ENCODE assay signal across 16 cellular contexts in the genomic region with DNA sequence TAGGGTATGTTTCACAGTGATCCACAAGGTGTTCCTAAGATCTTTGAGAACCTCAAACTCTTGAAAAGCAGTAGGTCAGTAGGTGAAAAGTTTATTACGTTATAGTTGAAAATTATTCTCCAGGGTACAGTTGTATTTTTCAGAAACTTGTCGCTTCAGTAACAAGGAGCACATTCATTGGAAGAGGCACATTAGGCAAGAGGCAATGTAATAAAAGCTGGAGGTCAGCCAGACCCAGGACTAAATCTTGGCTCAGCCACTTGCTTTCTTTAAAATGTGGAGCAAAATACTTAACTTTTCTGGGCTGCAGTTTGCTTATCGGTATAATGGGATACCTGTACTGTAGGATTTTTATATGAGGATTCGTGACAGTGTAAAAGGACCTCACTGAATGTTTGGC. TPM values are rescaled to one million over a fixed set of nuclear protein-coding genes. Genes with fewer than 3 reads are reported as not detected.
DNase-seq lines count a peak whose midpoint lies in the region; ATAC-seq and TF ChIP-seq lines count a peak whose summit lies in the region.
"Had no signal": no experiment of that assay in that cellular context is flagged by ENCODE, and none has a peak within 500 bp of the region (broad histone marks: within the 10 kb centered on the region; RNA-seq: fewer than 3 reads in every experiment).

No MANE protein-coding gene starts in this region.

- H3K4me3 Mint-ChIP-seq in endothelial cell (ENCODE audit: unreplicated experiment): no peak overlapping the region
- H3K4me3 Mint-ChIP-seq: activated T-cell treated with anti-CD3 and anti-CD28 coated beads, Interleukin-2, amount 50 U/mL, for 24 hours; T-helper 17 cell had no signal

- H3K36me3 ChIP-seq in BLaER1 treated with 17β-estradiol and CSF1 and Interleukin-3, amounts not matched to agents 10 nM and 100 nM: peaks cover 0 to 83% (median 63%) of the 10 kb centered on the region in 11 experiments; a peak in 20 of 22 replicates
- H3K36me3 ChIP-seq: thoracic aorta had no signal

- no peaks in the 10 kb centered on the region for H3K27me3 ChIP-seq in BLaER1 treated with 17β-estradiol and CSF1 and Interleukin-3, amounts not matched to agents 10 nM and 100 nM

- H3K9me3 Mint-ChIP-seq in endothelial cell (ENCODE audit: unreplicated experiment): no peaks in the 10 kb centered on the region
- H3K9me3 Mint-ChIP-seq: activated T-cell treated with anti-CD3 and anti-CD28 coated beads, Interleukin-2, amount 50 U/mL, for 24 hours had no signal

- TF ChIP-seq CTCF in foreskin fibroblast (IDR thresholded peaks at IDR 0.05; ENCODE audit: low read depth, low read length) (no peak), endothelial cell (IDR thresholded peaks at IDR 0.05; ENCODE audit: unreplicated experiment) (no peak)

- no peak overlapping the region for H3K4me3 ChIP-seq in BLaER1 treated with 17β-estradiol and CSF1 and Interleukin-3, amounts not matched to agents 10 nM and 100 nM
- H3K4me3 ChIP-seq in foreskin fibroblast (ENCODE audit: low read depth in 1 of 2, low read length in 2 of 2): no peak overlapping the region
- H3K4me3 ChIP-seq: GM12878, thoracic aorta had no signal

- peaks cover 0 to 63% (median 0%) of the 10 kb centered on the region in 11 experiments; a peak in 7 of 22 replicates for H4K20me1 ChIP-seq in BLaER1 treated with 17β-estradiol and CSF1 and Interleukin-3, amounts not matched to agents 10 nM and 100 nM

- peak overlapping the region in 6 of 11 experiments; percentile 25 to 98 (median 94); a peak in 8 of 22 replicates for H3K27ac ChIP-seq in BLaER1 treated with 17β-estradiol and CSF1 and Interleukin-3, amounts not matched to agents 10 nM and 100 nM
- H3K27ac ChIP-seq: thoracic aorta had no signal

- H3K9ac ChIP-seq in BLaER1 treated with 17β-estradiol and CSF1 and Interleukin-3, amounts not matched to agents 10 nM and 100 nM: no peak overlapping the region

- peak; percentile 48 for DNase-seq in amniotic epithelial cell (ENCODE audit: low read depth)
- DNase-seq in foreskin fibroblast: peak; percentile 64 to 84
- peak; percentile 57 for DNase-seq in pons (ENCODE audit: low spot score)
- DNase-seq in activated CD8-positive, alpha-beta memory T cell treated with anti-CD3 and anti-CD28 coated beads for 24 hours: no peak
- no peak for DNase-seq in activated CD8-positive, alpha-beta memory T cell treated with anti-CD3 and anti-CD28 coated beads, Interleukin-2, amount 50 U/mL, for 4 hours
- no peak for DNase-seq in endothelial cell (ENCODE audit: low spot score)
- DNase-seq: activated T-cell treated with anti-CD3 and anti-CD28 coated beads, Interleukin-2, amount 50 U/mL, for 24 hours; NCI-H1436; NCI-H526 treated with DMSO at 0.1 percent for 48 hours; RPMI8226; stimulated activated CD4-positive, alpha-beta T cell treated with anti-CD3 and anti-CD28 coated beads, Interleukin-12 subunit alpha, Interleukin-12 subunit beta, amount 100 ng/mL, for 4 hours; T-helper 17 cell had no signal

- ATAC-seq in GM21737 (IDR thresholded peaks at IDR 0.05; ENCODE audit: unreplicated experiment): no peak
- ATAC-seq: GM12878, T-helper 17 cell had no signal

- H3K9me3 ChIP-seq in BLaER1 treated with 17β-estradiol and CSF1 and Interleukin-3, amounts not matched to agents 10 nM and 100 nM (replicated peaks in 1 of 11): peaks cover 0 to 5% (median 0%) of the 10 kb centered on the region in 11 experiments; a peak in 1 of 22 replicates
- H3K9me3 ChIP-seq: thoracic aorta had no signal

- H3K4me2 ChIP-seq in BLaER1 treated with 17β-estradiol and CSF1 and Interleukin-3, amounts not matched to agents 10 nM and 100 nM: peak overlapping the region in 5 of 11 experiments; percentile 87 to 91 (median 88); a peak in 6 of 22 replicates

- H3K27me3 Mint-ChIP-seq in endothelial cell (ENCODE audit: unreplicated experiment): peaks cover 3% of the 10 kb centered on the region
- H3K27me3 Mint-ChIP-seq: activated T-cell treated with anti-CD3 and anti-CD28 coated beads, Interleukin-2, amount 50 U/mL, for 24 hours; T-helper 17 cell had no signal

- H3K27ac Mint-ChIP-seq in endothelial cell (ENCODE audit: unreplicated experiment): no peak overlapping the region
- H3K27ac Mint-ChIP-seq: activated T-cell treated with anti-CD3 and anti-CD28 coated beads, Interleukin-2, amount 50 U/mL, for 24 hours; T-helper 17 cell had no signal

- H3K36me3 Mint-ChIP-seq in endothelial cell (ENCODE audit: low read depth, unreplicated experiment): no peaks in the 10 kb centered on the region

- H3K4me1 ChIP-seq in BLaER1 treated with 17β-estradiol and CSF1 and Interleukin-3, amounts not matched to agents 10 nM and 100 nM: peaks cover 59 to 90% (median 74%) of the 10 kb centered on the region in 10 experiments

- H3K4me1 Mint-ChIP-seq in endothelial cell (ENCODE audit: unreplicated experiment): peaks cover 23% of the 10 kb centered on the region

RNA-seq across cellular contexts. Expression of gene TLE4, which starts 45.6 kb away (rescaled TPM):
- total RNA-seq in endothelial cell (ENCODE audit: unreplicated experiment): 88.4 TPM

Comparison
In these comparisons a context has a peak if more than half of its experiments do, and no peak if none do; other contexts are left out.
1. DNase-seq: peak in amniotic epithelial cell (single experiment), foreskin fibroblast (2 of 2) and pons (single experiment); none in activated CD8-positive, alpha-beta memory T cell treated with anti-CD3 and anti-CD28 coated beads for 24 hours (single experiment), activated CD8-positive, alpha-beta memory T cell treated with anti-CD3 and anti-CD28 coated beads, Interleukin-2, amount 50 U/mL, for 4 hours (single experiment) and endothelial cell (single experiment).